12 cellular contexts compared by ENCODE assay signal in the genomic region with DNA sequence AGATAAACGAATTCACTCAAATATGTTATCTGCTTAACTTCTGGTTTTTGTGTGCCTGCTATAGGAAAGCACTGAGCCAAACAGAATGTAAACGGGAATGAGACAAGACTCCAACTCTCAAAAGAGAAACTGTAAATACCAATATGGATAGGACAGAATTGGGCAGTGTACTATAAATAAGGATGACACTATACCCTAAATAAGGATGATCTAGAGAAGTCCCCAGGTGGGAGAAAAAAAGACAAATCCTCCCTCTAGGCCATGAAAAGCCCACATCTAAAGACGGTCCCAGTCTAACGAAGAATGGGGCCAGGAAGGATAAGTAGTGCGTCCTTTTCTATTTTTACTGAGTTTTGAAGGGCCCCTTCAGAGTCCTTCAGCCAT. TPM values are rescaled to one million over a fixed set of nuclear protein-coding genes. Genes with fewer than 3 reads are reported as not detected.
DNase-seq lines count a peak whose midpoint lies in the region; ATAC-seq and TF ChIP-seq lines count a peak whose summit lies in the region.
"Had no signal": no experiment of that assay in that cellular context is flagged by ENCODE, and none has a peak within 500 bp of the region (broad histone marks: within the 10 kb centered on the region; RNA-seq: fewer than 3 reads in every experiment).

No MANE protein-coding gene starts in this region.

- WGBS in right cardiac atrium, result 80% methylated on average over 5 of the region's 5 CpGs

- no peaks in the 10 kb centered on the region for H3K27me3 ChIP-seq in right cardiac atrium (ENCODE audit: control insufficient read depth, insufficient read depth)

- H3K27ac Mint-ChIP-seq in activated naive CD4-positive, alpha-beta T cell treated with anti-CD3 and anti-CD28 coated beads for 36 hours, result peak overlapping the region; percentile 100
- H3K27ac Mint-ChIP-seq in T-helper 17 cell, result peak overlapping the region; percentile 99

- TF ChIP-seq CTCF in GM10266 (IDR thresholded peaks at IDR 0.05; ENCODE audit: control insufficient read depth, insufficient read depth, low read depth, missing control alignments), result no peak

- peaks cover 26% of the 10 kb centered on the region for H3K4me1 Mint-ChIP-seq in activated naive CD4-positive, alpha-beta T cell treated with anti-CD3 and anti-CD28 coated beads for 36 hours (ENCODE audit: low read depth)
- H3K4me1 Mint-ChIP-seq in T-helper 17 cell, result peaks cover 22% of the 10 kb centered on the region

- H3K27me3 Mint-ChIP-seq in activated naive CD4-positive, alpha-beta T cell treated with anti-CD3 and anti-CD28 coated beads for 36 hours (ENCODE audit: low read depth), result no peaks in the 10 kb centered on the region
- H3K27me3 Mint-ChIP-seq in T-helper 17 cell, result no peaks in the 10 kb centered on the region

- no peaks in the 10 kb centered on the region for H3K4me1 ChIP-seq in right cardiac atrium (ENCODE audit: control insufficient read depth, insufficient read depth, low read length)

- DNase-seq in activated naive CD4-positive, alpha-beta T cell treated with anti-CD3 and anti-CD28 coated beads for 36 hours, result no peak
- DNase-seq in activated naive CD4-positive, alpha-beta T cell (lab: John Stamatoyannopoulos, UW), result no peak
- DNase-seq in T-helper 17 cell (no peak), right cardiac atrium (no peak), GM10266 (ENCODE audit: extremely low spot score) (no peak)
- no peak for DNase-seq in NK-92 treated with Interleukin-12 subunit alpha and Interleukin-12 subunit beta, amount 100 ng/mL, for 24 hours (lab: John Stamatoyannopoulos, UW)
- DNase-seq: NCI-H1105; SK-N-SH; stimulated activated naive CD4-positive, alpha-beta T cell treated with Interleukin-2 at 50 U/mL for 16 hours had no signal

- peak overlapping the region; percentile 99 for H3K4me3 Mint-ChIP-seq in activated naive CD4-positive, alpha-beta T cell treated with anti-CD3 and anti-CD28 coated beads for 36 hours
- peak overlapping the region; percentile 99 for H3K4me3 Mint-ChIP-seq in T-helper 17 cell

- ATAC-seq in T-helper 17 cell (no peak), right cardiac atrium (no peak), GM19351 (IDR thresholded peaks at IDR 0.05; ENCODE audit: unreplicated experiment) (no peak)

- H3K4me3 ChIP-seq in right cardiac atrium (ENCODE audit: low read length), result no peak overlapping the region

- H3K9me3 ChIP-seq in T-helper 17 cell (ENCODE audit: control insufficient read depth, low read length, poor library complexity, severe bottlenecking) (no peaks in the 10 kb centered on the region), right cardiac atrium (ENCODE audit: control insufficient read depth, low read length) (no peaks in the 10 kb centered on the region)
- H3K9me3 ChIP-seq: SK-N-SH had no signal

- no peaks in the 10 kb centered on the region for H3K9me3 Mint-ChIP-seq in activated naive CD4-positive, alpha-beta T cell treated with anti-CD3 and anti-CD28 coated beads for 36 hours

- CTCF ChIA-PET in activated naive CD4-positive, alpha-beta T cell treated with anti-CD3 and anti-CD28 coated beads for 36 hours (lab: Charles Lee), result interaction anchor here (1.4 kb wide), 1 partner anchor 23 kb away, joined by 3 read pairs; no protein-coding TSS in a partner anchor

- H3K27ac ChIP-seq in right cardiac atrium (ENCODE audit: low read length), result peak overlapping the region; percentile 60
- peak overlapping the region; percentile 100 for H3K27ac ChIP-seq in temporal lobe (ENCODE audit: low read depth, low read length)

- intact Hi-C loops in activated naive CD4-positive, alpha-beta T cell treated with anti-CD3 and anti-CD28 coated beads for 36 hours (cut with micrococcal nuclease), result no loop called here
- intact Hi-C loops in right cardiac atrium (cut with DNase I), result no loop called here

- H3K36me3 Mint-ChIP-seq in activated naive CD4-positive, alpha-beta T cell treated with anti-CD3 and anti-CD28 coated beads for 36 hours (ENCODE audit: low read depth), result peaks cover 12% of the 10 kb centered on the region
- peaks cover 2% of the 10 kb centered on the region for H3K36me3 Mint-ChIP-seq in T-helper 17 cell (ENCODE audit: low read depth)

RNA-seq across cellular contexts. Expression of gene GABPB2, which starts 1.5 kb away (rescaled TPM):
- total RNA-seq in activated naive CD4-positive, alpha-beta T cell treated with anti-CD3 and anti-CD28 coated beads for 36 hours, result 10 to 100 TPM; 16.1 to 16.2 TPM
- total RNA-seq in T-helper 17 cell, result 10 to 100 TPM in 1 of 2 donors, 1 to 10 TPM in 1; 9.9 to 25.5 TPM
- 10 to 100 TPM; 15.6 to 20.3 (median 18.4) TPM for total RNA-seq in right cardiac atrium
- 9.8 TPM for polyA plus RNA-seq in right cardiac atrium
- total RNA-seq in temporal lobe, result 6.4 TPM

RNA-seq across cellular contexts. Expression of gene MLLT11, which starts 8.9 kb away (rescaled TPM):
- total RNA-seq in activated naive CD4-positive, alpha-beta T cell treated with anti-CD3 and anti-CD28 coated beads for 36 hours, result 1 to 10 TPM; 3.3 to 3.6 TPM
- total RNA-seq in T-helper 17 cell (1 to 10 TPM; 4.0 to 5.0 TPM), right cardiac atrium (1 to 10 TPM; 1.7 to 9.7 (median 8.7) TPM), temporal lobe (91.7 TPM)
- polyA plus RNA-seq in right cardiac atrium, result 10.1 TPM

RNA-seq across cellular contexts. Expression of gene CDC42SE1, which starts 9.7 kb away (rescaled TPM):
- total RNA-seq in activated naive CD4-positive, alpha-beta T cell treated with anti-CD3 and anti-CD28 coated beads for 36 hours, result 10 to 100 TPM; 98.1 to 99.0 TPM
- 100 to 1,000 TPM; 375 to 433 TPM for total RNA-seq in T-helper 17 cell
- 10 to 100 TPM; 34.7 to 53.6 (median 36.6) TPM for total RNA-seq in right cardiac atrium
- polyA plus RNA-seq in right cardiac atrium, result 27.9 TPM
- total RNA-seq in temporal lobe, result 28.5 TPM

RNA-seq across cellular contexts. Expression of gene C1orf56, which starts 21.5 kb away (rescaled TPM):
- under 1 TPM; 0.49 to 0.57 TPM for total RNA-seq in activated naive CD4-positive, alpha-beta T cell treated with anti-CD3 and anti-CD28 coated beads for 36 hours
- under 1 TPM; 0.47 to 0.52 TPM for total RNA-seq in T-helper 17 cell
- total RNA-seq in right cardiac atrium, result 10 to 100 TPM in 1 of 4 donors, 1 to 10 TPM in 3; 5.8 to 12.4 (median 7.4) TPM
- 9.5 TPM for polyA plus RNA-seq in right cardiac atrium
- 3.0 TPM for total RNA-seq in temporal lobe

RNA-seq across cellular contexts. Expression of gene BNIPL, which starts 32.7 kb away (rescaled TPM):
- total RNA-seq in activated naive CD4-positive, alpha-beta T cell treated with anti-CD3 and anti-CD28 coated beads for 36 hours, result 1 to 10 TPM; 1.1 to 1.3 TPM
- under 1 TPM; 0.42 to 0.57 TPM for total RNA-seq in T-helper 17 cell
- under 1 TPM; 0.23 to 0.71 (median 0.50) TPM for total RNA-seq in right cardiac atrium
- 0.41 TPM for polyA plus RNA-seq in right cardiac atrium
- 0.25 TPM for total RNA-seq in temporal lobe
- total RNA-seq: GM23248 had no signal
